Comparison of ENCODE assay signal across 11 cellular contexts in the genomic region with DNA sequence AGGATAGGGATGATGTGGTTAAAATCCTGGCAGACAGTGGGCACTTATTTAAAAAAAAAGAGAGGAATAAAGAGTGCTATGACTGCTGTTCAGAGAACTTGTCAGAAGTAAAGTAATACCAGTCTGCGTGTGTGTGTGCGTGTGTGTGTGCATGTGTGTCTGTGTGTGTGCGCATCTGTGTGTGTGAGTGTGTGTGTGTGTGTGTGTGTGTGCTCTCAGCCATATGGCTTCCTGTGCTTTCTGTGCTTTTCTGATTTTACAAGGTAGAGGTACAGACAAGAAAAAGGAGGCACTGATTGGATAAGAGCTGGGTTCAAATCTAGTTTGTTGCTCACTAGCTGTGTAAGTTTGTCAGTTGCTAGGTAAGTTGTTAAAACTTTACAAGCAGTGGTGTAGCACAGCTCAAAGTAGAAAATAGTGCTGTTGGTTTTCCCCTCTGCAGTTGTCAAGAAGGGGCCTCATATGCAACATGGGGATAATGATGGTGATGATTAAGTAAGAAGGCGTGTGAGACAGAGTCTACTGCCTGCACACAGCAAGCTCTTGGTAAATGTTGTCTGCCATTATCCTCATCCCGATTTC.
DNase-seq lines count a peak whose midpoint lies in the region; ATAC-seq and TF ChIP-seq lines count a peak whose summit lies in the region.
"Had no signal": no experiment of that assay in that cellular context is flagged by ENCODE, and none has a peak within 500 bp of the region (broad histone marks: within the 10 kb centered on the region; RNA-seq: fewer than 3 reads in every experiment).

No MANE protein-coding gene starts in this region.

- no peaks in the 10 kb centered on the region for H3K9me3 Mint-ChIP-seq in activated CD4-positive, alpha-beta memory T cell treated with anti-CD3 and anti-CD28 coated beads, Interleukin-2, amount 10 ng/mL, durations not matched to agents 7 days and 5 days

- H3K79me2 ChIP-seq in GM23248 (ENCODE audit: insufficient read depth), result no peaks in the 10 kb centered on the region
- H3K79me2 ChIP-seq in hepatocyte, result no peaks in the 10 kb centered on the region

- DNase-seq in ACHN (peak; percentile 27), GM23248 (peak; percentile 62), hepatocyte (ENCODE audit: low spot score) (peak; percentile 58), H7 (no peak), ecto neural progenitor cell (ENCODE audit: low spot score) (no peak)
- no peak for DNase-seq in activated CD4-positive, alpha-beta memory T cell treated with anti-CD3 and anti-CD28 coated beads, Interleukin-2, amount 10 ng/mL, durations not matched to agents 7 days and 5 days
- no peak for DNase-seq in effector memory CD4-positive, alpha-beta T cell
- DNase-seq: amniotic stem cell, MG63, spleen had no signal

- no peaks in the 10 kb centered on the region for H3K9me2 ChIP-seq in GM23248 (ENCODE audit: insufficient read depth)
- H3K9me2 ChIP-seq in hepatocyte (replicated peaks; ENCODE audit: insufficient read depth), result no peaks in the 10 kb centered on the region

- no peak for TF ChIP-seq CTCF in hepatocyte (IDR thresholded peaks at IDR 0.05; ENCODE audit: poor library complexity)

- H3K27ac Mint-ChIP-seq in activated CD4-positive, alpha-beta memory T cell treated with anti-CD3 and anti-CD28 coated beads, Interleukin-2, amount 10 ng/mL, durations not matched to agents 7 days and 5 days, result peak overlapping the region; percentile 11

- H3K9me3 ChIP-seq in GM23248 (ENCODE audit: low read depth) (no peaks in the 10 kb centered on the region), hepatocyte (ENCODE audit: low read depth) (no peaks in the 10 kb centered on the region)
- H3K9me3 ChIP-seq in effector memory CD4-positive, alpha-beta T cell (ENCODE audit: control insufficient read depth, low read length), result no peaks in the 10 kb centered on the region
- H3K9me3 ChIP-seq: MG63, spleen had no signal

- H3K27me3 Mint-ChIP-seq in activated CD4-positive, alpha-beta memory T cell treated with anti-CD3 and anti-CD28 coated beads, Interleukin-2, amount 10 ng/mL, durations not matched to agents 7 days and 5 days, result no peaks in the 10 kb centered on the region

- no peak for ATAC-seq in HG02970 (IDR thresholded peaks at IDR 0.05; ENCODE audit: low FRiP score, unreplicated experiment)

- POLR2A ChIA-PET in activated CD4-positive, alpha-beta memory T cell treated with anti-CD3 and anti-CD28 coated beads, Interleukin-2, amount 10 ng/mL, durations not matched to agents 7 days and 5 days (lab: Charles Lee), result interaction anchor here (0.6 to 1.2 kb wide), 4 partner anchors 9 to 152 kb away, joined by 3 read pairs; no protein-coding TSS in a partner anchor

- WGBS in GM23248 (ENCODE audit: low coverage in 1 of 2, low lambda C conversion rate in 2 of 2, missing lambda C conversion rate in 2 of 2), 2 experiments, result 61 to 65% methylated on average over 5 of the region's 5 CpGs
- 59% methylated on average over 5 of the region's 5 CpGs for WGBS in hepatocyte (ENCODE audit: low lambda C conversion rate, missing lambda C conversion rate)

- H3K4me1 Mint-ChIP-seq in activated CD4-positive, alpha-beta memory T cell treated with anti-CD3 and anti-CD28 coated beads, Interleukin-2, amount 10 ng/mL, durations not matched to agents 7 days and 5 days, result peaks cover 50% of the 10 kb centered on the region

- no peak overlapping the region for H3K4me3 Mint-ChIP-seq in activated CD4-positive, alpha-beta memory T cell treated with anti-CD3 and anti-CD28 coated beads, Interleukin-2, amount 10 ng/mL, durations not matched to agents 7 days and 5 days

- H3K4me3 ChIP-seq in GM23248 (no peak overlapping the region), hepatocyte (no peak overlapping the region), H7 (ENCODE audit: insufficient read depth, low read depth, low read length) (no peak overlapping the region)
- no peak overlapping the region for H3K4me3 ChIP-seq in effector memory CD4-positive, alpha-beta T cell (ENCODE audit: insufficient read depth, low read depth, low read length, poor library complexity, severe bottlenecking)
- H3K4me3 ChIP-seq: MG63, spleen had no signal

- peaks cover 12% of the 10 kb centered on the region for H3F3A ChIP-seq in GM23248 (ENCODE audit: insufficient read depth)

- no peaks in the 10 kb centered on the region for H3K36me3 Mint-ChIP-seq in activated CD4-positive, alpha-beta memory T cell treated with anti-CD3 and anti-CD28 coated beads, Interleukin-2, amount 10 ng/mL, durations not matched to agents 7 days and 5 days (ENCODE audit: low read depth)

- H3K27ac ChIP-seq in GM23248 (peak overlapping the region; percentile 25; the same call in 1 of the 2 replicates), hepatocyte (peak overlapping the region; percentile 91)
- no peak overlapping the region for H3K27ac ChIP-seq in effector memory CD4-positive, alpha-beta T cell (ENCODE audit: insufficient read depth, low read length, poor library complexity, severe bottlenecking)

- H3K4me1 ChIP-seq in GM23248 (ENCODE audit: insufficient read depth) (peaks cover 32% of the 10 kb centered on the region), hepatocyte (ENCODE audit: insufficient read depth) (peaks cover 49% of the 10 kb centered on the region)
- H3K4me1 ChIP-seq in effector memory CD4-positive, alpha-beta T cell (ENCODE audit: control insufficient read depth, insufficient read depth, low read length, poor library complexity, severe bottlenecking), result peaks cover 30% of the 10 kb centered on the region

- H4K20me1 ChIP-seq in GM23248 (ENCODE audit: insufficient read depth), result no peaks in the 10 kb centered on the region
- no peaks in the 10 kb centered on the region for H4K20me1 ChIP-seq in hepatocyte (ENCODE audit: insufficient read depth, poor library complexity, severe bottlenecking)

- in situ Hi-C loops in ACHN (cut with HindIII; ENCODE audit: low pct_ligation_motif_present, low pct_unique_long_range_greater_than_20kb, low sequenced_read_pairs), result no loop called here
- in situ Hi-C loops in GM23248 (cut with MboI), result no loop called here

- H3K9ac ChIP-seq in GM23248, result no peak overlapping the region

- H3K36me3 ChIP-seq in GM23248 (ENCODE audit: low read depth), result no peaks in the 10 kb centered on the region
- H3K36me3 ChIP-seq in hepatocyte (replicated peaks; ENCODE audit: insufficient read depth, low read depth), result no peaks in the 10 kb centered on the region
- no peaks in the 10 kb centered on the region for H3K36me3 ChIP-seq in effector memory CD4-positive, alpha-beta T cell (ENCODE audit: control insufficient read depth, insufficient read depth, low read length)
- no peaks in the 10 kb centered on the region for H3K36me3 ChIP-seq in H7 (replicated peaks; ENCODE audit: control insufficient read depth, insufficient read depth, low read length)
- H3K36me3 ChIP-seq: MG63, spleen had no signal

- H3K27me3 ChIP-seq in GM23248 (replicated peaks; ENCODE audit: insufficient read depth) (no peaks in the 10 kb centered on the region), hepatocyte (no peaks in the 10 kb centered on the region), H7 (ENCODE audit: control insufficient read depth, insufficient read depth, low read length) (no peaks in the 10 kb centered on the region)
- no peaks in the 10 kb centered on the region for H3K27me3 ChIP-seq in effector memory CD4-positive, alpha-beta T cell (replicated peaks; ENCODE audit: control insufficient read depth, insufficient read depth, low read length, poor library complexity, severe bottlenecking)
- H3K27me3 ChIP-seq: MG63, spleen had no signal

- CTCF ChIA-PET in activated CD4-positive, alpha-beta memory T cell treated with anti-CD3 and anti-CD28 coated beads, Interleukin-2, amount 10 ng/mL, durations not matched to agents 7 days and 5 days (lab: Charles Lee), result interaction anchor here (0.5 to 1.9 kb wide), 5 partner anchors 12 to 191 kb away, joined by 3 to 7 read pairs (median 5); no protein-coding TSS in a partner anchor

- H2AFZ ChIP-seq in GM23248, result peak overlapping the region; percentile 48
- H2AFZ ChIP-seq in hepatocyte, result no peak overlapping the region

- H3K4me2 ChIP-seq in GM23248 (ENCODE audit: unreplicated experiment), result peak overlapping the region; percentile 38
- peak overlapping the region; percentile 6 for H3K4me2 ChIP-seq in hepatocyte

Comparison
In these comparisons a context has a peak if more than half of its experiments do, and no peak if none do; other contexts are left out.
1. DNase-seq: peak in ACHN (single experiment), GM23248 (single experiment) and hepatocyte (single experiment); none in activated CD4-positive, alpha-beta memory T cell treated with anti-CD3 and anti-CD28 coated beads, Interleukin-2, amount 10 ng/mL, durations not matched to agents 7 days and 5 days (single experiment), effector memory CD4-positive, alpha-beta T cell (0 of 3), H7 (single experiment) and ecto neural progenitor cell (single experiment).